Comparison of ENCODE assay signal across 17 cellular contexts in the genomic region with DNA sequence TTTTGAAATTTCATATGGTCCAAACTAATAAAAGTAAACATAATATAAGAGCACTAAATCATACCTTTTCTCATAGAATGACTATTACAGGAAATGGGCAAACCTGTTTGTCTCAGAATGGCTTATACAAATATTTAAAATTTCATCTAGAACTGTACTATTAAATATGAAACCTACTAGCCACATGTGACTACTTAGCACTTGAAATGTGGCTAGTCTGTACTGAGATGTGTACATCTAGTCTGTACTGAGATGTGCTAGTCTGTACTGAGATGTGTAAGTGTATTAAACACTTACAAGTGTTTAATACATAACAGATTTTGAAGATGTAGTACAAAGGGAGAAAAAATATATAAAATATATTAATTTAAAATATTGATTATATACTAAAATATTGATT. TPM values are rescaled to one million over a fixed set of nuclear protein-coding genes. Genes with fewer than 3 reads are reported as not detected.
A peak's percentile ranks its signal among the peaks of the same experiment; 100 is the strongest.
DNase-seq lines count a peak whose midpoint lies in the region; ATAC-seq and TF ChIP-seq lines count a peak whose summit lies in the region.
"Had no signal": no experiment of that assay in that cellular context is flagged by ENCODE, and none has a peak within 500 bp of the region (broad histone marks: within the 10 kb centered on the region; RNA-seq: fewer than 3 reads in every experiment).

No MANE protein-coding gene starts in this region.

- H3K27me3 ChIP-seq in cardiac muscle cell = no peaks in the 10 kb centered on the region
- H3K27me3 ChIP-seq in PC-3 (ENCODE audit: low read length) = no peaks in the 10 kb centered on the region
- H3K27me3 ChIP-seq in CD4-positive, alpha-beta memory T cell (ENCODE audit: insufficient read depth, low read length) = no peaks in the 10 kb centered on the region
- H3K27me3 ChIP-seq: BLaER1 treated with 17β-estradiol and CSF1 and Interleukin-3, amounts not matched to agents 10 nM and 100 nM had no signal

- H3K4me1 Mint-ChIP-seq in stimulated activated effector memory CD8-positive, alpha-beta T cell treated with anti-CD3 and anti-CD28 coated beads, Interleukin-12 subunit alpha, Interleukin-12 subunit beta, amount 100 ng/mL, for 72 hours = no peaks in the 10 kb centered on the region
- no peaks in the 10 kb centered on the region for H3K4me1 Mint-ChIP-seq in CD4-positive, alpha-beta memory T cell

- H3K4me2 ChIP-seq in PC-3 (ENCODE audit: low read length) = no peak overlapping the region
- H3K4me2 ChIP-seq: BLaER1 treated with 17β-estradiol and CSF1 and Interleukin-3, amounts not matched to agents 10 nM and 100 nM; KMS-11 had no signal

- no peak overlapping the region for H3K4me3 Mint-ChIP-seq in stimulated activated effector memory CD8-positive, alpha-beta T cell treated with anti-CD3 and anti-CD28 coated beads, Interleukin-12 subunit alpha, Interleukin-12 subunit beta, amount 100 ng/mL, for 72 hours
- H3K4me3 Mint-ChIP-seq in CD4-positive, alpha-beta memory T cell = no peak overlapping the region

- no peak overlapping the region for H3K4me3 ChIP-seq in cardiac muscle cell
- H3K4me3 ChIP-seq in PC-3 (ENCODE audit: low read length) = no peak overlapping the region
- no peak overlapping the region for H3K4me3 ChIP-seq in CD4-positive, alpha-beta memory T cell (ENCODE audit: low read length in 2 of 2)
- H3K4me3 ChIP-seq: BLaER1 treated with 17β-estradiol and CSF1 and Interleukin-3, amounts not matched to agents 10 nM and 100 nM; GM23248 had no signal

- H3K27ac ChIP-seq in cardiac muscle cell (peak overlapping the region; percentile 31), PC-3 (ENCODE audit: low read length) (no peak overlapping the region)
- no peak overlapping the region for H3K27ac ChIP-seq in CD4-positive, alpha-beta memory T cell (ENCODE audit: low read depth, low read length)
- H3K27ac ChIP-seq: BLaER1 treated with 17β-estradiol and CSF1 and Interleukin-3, amounts not matched to agents 10 nM and 100 nM; GM23248; KMS-11 had no signal

- DNase-seq in NCI-H1417 (lab: John Stamatoyannopoulos, UW) (peak in 2 of 3 experiments; percentile 9 to 68), NCI-H1417 treated with DMSO at 0.1 percent for 48 hours (lab: John Stamatoyannopoulos, UW) (no peak), cardiac muscle cell (ENCODE audit: low read depth in 1 of 2, low spot score in 1 of 2) (no peak), Right ventricle myocardium superior (no peak), PC-3 (peak; percentile 40), HPDE6-E6E7 (ENCODE audit: extremely low spot score) (no peak)
- DNase-seq in stimulated activated effector memory CD8-positive, alpha-beta T cell treated with anti-CD3 and anti-CD28 coated beads, Interleukin-12 subunit alpha, Interleukin-12 subunit beta, amount 100 ng/mL, for 72 hours (ENCODE audit: low spot score in 2 of 2) = no peak
- no peak for DNase-seq in CD4-positive, alpha-beta memory T cell
- DNase-seq: DMS 273 treated with DMSO at 0.1 percent for 48 hours, GM23248, NCI-H1048, NCI-H774 had no signal

- H3K9me2 ChIP-seq in PC-3 (replicated peaks; ENCODE audit: low read length) = no peaks in the 10 kb centered on the region

- intact Hi-C loops in Right ventricle myocardium superior (cut with DNase I) = no loop called here
- intact Hi-C loops in PC-3 (cut with micrococcal nuclease) = loop anchor here (10.0 kb wide), 1 partner anchor 78 kb away; no protein-coding TSS in a partner anchor
- intact Hi-C loops in CD4-positive, alpha-beta memory T cell (cut with micrococcal nuclease) = no loop called here

- H3K9me3 Mint-ChIP-seq in stimulated activated effector memory CD8-positive, alpha-beta T cell treated with anti-CD3 and anti-CD28 coated beads, Interleukin-12 subunit alpha, Interleukin-12 subunit beta, amount 100 ng/mL, for 72 hours = no peaks in the 10 kb centered on the region
- no peaks in the 10 kb centered on the region for H3K9me3 Mint-ChIP-seq in CD4-positive, alpha-beta memory T cell

- no peaks in the 10 kb centered on the region for H4K20me1 ChIP-seq in PC-3 (ENCODE audit: low read length)
- H4K20me1 ChIP-seq: BLaER1 treated with 17β-estradiol and CSF1 and Interleukin-3, amounts not matched to agents 10 nM and 100 nM had no signal

- H2AFZ ChIP-seq in PC-3 (ENCODE audit: low read length) = no peak overlapping the region
- H2AFZ ChIP-seq: GM23248 had no signal

- H3F3A ChIP-seq in PC-3 (ENCODE audit: low read length, unreplicated experiment) = no peaks in the 10 kb centered on the region

- POLR2A ChIA-PET in PC-3 (lab: Charles Lee; ENCODE audit: unreplicated experiment) = no interaction called here
- POLR2A ChIA-PET in CD4-positive, alpha-beta memory T cell (lab: Charles Lee; ENCODE audit: partially characterized antibody) = no interaction called here

- H3K36me3 ChIP-seq in cardiac muscle cell (peaks cover 18% of the 10 kb centered on the region), PC-3 (ENCODE audit: low read depth, low read length) (peaks cover 12% of the 10 kb centered on the region)
- H3K36me3 ChIP-seq in CD4-positive, alpha-beta memory T cell (ENCODE audit: insufficient read depth, low read length) = no peaks in the 10 kb centered on the region

- no peak overlapping the region for H3K27ac Mint-ChIP-seq in stimulated activated effector memory CD8-positive, alpha-beta T cell treated with anti-CD3 and anti-CD28 coated beads, Interleukin-12 subunit alpha, Interleukin-12 subunit beta, amount 100 ng/mL, for 72 hours
- no peak overlapping the region for H3K27ac Mint-ChIP-seq in CD4-positive, alpha-beta memory T cell

- TF ChIP-seq CTCF in cardiac muscle cell (IDR thresholded peaks at IDR 0.05; ENCODE audit: low read depth, low read length) = no peak
- TF ChIP-seq CTCF in PC-3 (conservative IDR thresholded peaks at IDR 0.05; ENCODE audit: low read depth, low read length) = no peak

- CTCF ChIA-PET in PC-3 (lab: Charles Lee) = no interaction called here
- CTCF ChIA-PET in CD4-positive, alpha-beta memory T cell (lab: Charles Lee; ENCODE audit: partially characterized antibody) = no interaction called here

- no peak overlapping the region for H3K9ac ChIP-seq in PC-3 (ENCODE audit: low read length)
- H3K9ac ChIP-seq: BLaER1 treated with 17β-estradiol and CSF1 and Interleukin-3, amounts not matched to agents 10 nM and 100 nM; GM23248; KMS-11 had no signal

- no peaks in the 10 kb centered on the region for H3K27me3 Mint-ChIP-seq in CD4-positive, alpha-beta memory T cell

- no peaks in the 10 kb centered on the region for H3K9me3 ChIP-seq in cardiac muscle cell (ENCODE audit: low read depth)
- H3K9me3 ChIP-seq in PC-3 (ENCODE audit: low read length) = no peaks in the 10 kb centered on the region
- H3K9me3 ChIP-seq in CD4-positive, alpha-beta memory T cell (ENCODE audit: control insufficient read depth in 1 of 2, low read length in 2 of 2) = no peaks in the 10 kb centered on the region
- H3K9me3 ChIP-seq: BLaER1 treated with 17β-estradiol and CSF1 and Interleukin-3, amounts not matched to agents 10 nM and 100 nM had no signal

- no TSS peak for BruUV-seq in PC-3 (replicated peaks; lab: Mats Ljungman, UMichigan)

- no peaks in the 10 kb centered on the region for H3K79me2 ChIP-seq in PC-3 (ENCODE audit: low read length)

- no peak for ATAC-seq in Right ventricle myocardium superior (ENCODE audit: poor library complexity)
- ATAC-seq in PC-3 = peak; percentile 85
- ATAC-seq in stimulated activated effector memory CD8-positive, alpha-beta T cell treated with anti-CD3 and anti-CD28 coated beads, Interleukin-12 subunit alpha, Interleukin-12 subunit beta, amount 100 ng/mL, for 72 hours = peak; percentile 78
- ATAC-seq: HCT116, Panc1, Right ventricle myocardium inferior had no signal

- H3K36me3 Mint-ChIP-seq in stimulated activated effector memory CD8-positive, alpha-beta T cell treated with anti-CD3 and anti-CD28 coated beads, Interleukin-12 subunit alpha, Interleukin-12 subunit beta, amount 100 ng/mL, for 72 hours = no peaks in the 10 kb centered on the region
- H3K36me3 Mint-ChIP-seq in CD4-positive, alpha-beta memory T cell = no peaks in the 10 kb centered on the region

- peaks cover 23% of the 10 kb centered on the region for H3K4me1 ChIP-seq in cardiac muscle cell (ENCODE audit: low read depth)
- peaks cover 11% of the 10 kb centered on the region for H3K4me1 ChIP-seq in PC-3 (ENCODE audit: insufficient read depth, low read length)
- no peaks in the 10 kb centered on the region for H3K4me1 ChIP-seq in CD4-positive, alpha-beta memory T cell (ENCODE audit: insufficient read depth, low read length)

RNA-seq across cellular contexts. Expression of gene ABITRAM, which starts 22.4 kb away (rescaled TPM):
- 7.6 and 9.3 TPM in 2 replicates for total RNA-seq in cardiac muscle cell
- polyA plus RNA-seq in cardiac muscle cell = 20.4 and 30.1 TPM in 2 replicates
- 17.5 TPM for total RNA-seq in Right ventricle myocardium superior
- 4.7 and 7.8 TPM in 2 replicates for total RNA-seq in PC-3 (2014; rRNA removed)
- total RNA-seq in CD4-positive, alpha-beta memory T cell = 10 to 100 TPM in 1 of 2 experiments, 1 to 10 TPM in 1; 9.0 to 11.4 TPM
- 10 to 100 TPM; 15.8 to 27.0 TPM for polyA plus RNA-seq in CD4-positive, alpha-beta memory T cell

RNA-seq across cellular contexts. Expression of gene ELP1, which starts 22.7 kb away (rescaled TPM):
- total RNA-seq in cardiac muscle cell (31.7 and 42.6 TPM in 2 replicates), Right ventricle myocardium superior (20.1 TPM), PC-3 (2014; rRNA removed) (26.0 and 53.6 TPM in 2 replicates)
- polyA plus RNA-seq in cardiac muscle cell = 25.0 and 25.7 TPM in 2 replicates
- total RNA-seq in CD4-positive, alpha-beta memory T cell = 10 to 100 TPM; 29.4 to 32.3 TPM
- polyA plus RNA-seq in CD4-positive, alpha-beta memory T cell = 10 to 100 TPM; 21.2 to 21.3 TPM

RNA-seq across cellular contexts. Expression of gene CTNNAL1, which starts 56.7 kb away (rescaled TPM):
- 55.7 and 64.7 TPM in 2 replicates for total RNA-seq in cardiac muscle cell
- 102 and 115 TPM in 2 replicates for polyA plus RNA-seq in cardiac muscle cell
- total RNA-seq in Right ventricle myocardium superior = 77.5 TPM
- 80.5 and 97.7 TPM in 2 replicates for total RNA-seq in PC-3 (2014; rRNA removed)
- total RNA-seq in CD4-positive, alpha-beta memory T cell = 1 to 10 TPM; 2.6 to 3.3 TPM
- polyA plus RNA-seq in CD4-positive, alpha-beta memory T cell = 1 to 10 TPM; 1.8 to 2.3 TPM

Comparison
In these comparisons a context has a peak if more than half of its experiments do, and no peak if none do; other contexts are left out.
1. DNase-seq: peak in NCI-H1417 (2 of 3) and PC-3 (single experiment); none in NCI-H1417 treated with DMSO at 0.1 percent for 48 hours (single experiment), cardiac muscle cell (0 of 2), Right ventricle myocardium superior (single experiment), stimulated activated effector memory CD8-positive, alpha-beta T cell treated with anti-CD3 and anti-CD28 coated beads, Interleukin-12 subunit alpha, Interleukin-12 subunit beta, amount 100 ng/mL, for 72 hours (0 of 2), HPDE6-E6E7 (single experiment) and CD4-positive, alpha-beta memory T cell (0 of 5).
2. RNA of gene CTNNAL1, which starts 56.7 kb away (total RNA-seq): 80.5 to 97.7 TPM in PC-3, 77.5 TPM in Right ventricle myocardium superior (single experiment) and 55.7 to 64.7 TPM in cardiac muscle cell; 2.6 to 3.3 TPM in CD4-positive, alpha-beta memory T cell; every median in the first group is over 10 times any median in the second.